In the genomic region with DNA sequence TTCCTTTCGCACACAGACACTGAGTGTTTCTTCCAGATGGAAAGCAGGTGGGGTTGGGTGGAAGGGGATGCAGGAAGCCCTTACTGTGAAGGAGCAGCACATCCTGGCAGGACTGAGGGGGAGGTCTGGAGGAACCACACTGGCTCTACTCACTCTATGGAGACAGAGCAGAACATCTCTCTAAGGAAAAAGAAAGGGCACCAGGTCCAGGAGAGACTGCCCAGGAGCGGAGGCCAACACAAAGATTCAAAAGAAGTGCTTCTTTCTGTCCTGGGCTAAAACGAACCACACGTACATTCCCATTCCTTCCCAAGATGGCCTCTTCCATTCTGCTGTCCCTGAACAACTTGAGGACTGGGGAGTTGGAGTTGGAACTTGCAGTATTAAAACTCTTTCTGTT, we compare ENCODE assay signal across 18 cellular contexts.
"Had no signal": no experiment of that assay in that cellular context is flagged by ENCODE, and none has a peak within 500 bp of the region (broad histone marks: within the 10 kb centered on the region; RNA-seq: fewer than 3 reads in every experiment).

No MANE protein-coding gene starts in this region.

- H3K36me3 ChIP-seq: ascending aorta, left lung, suprapubic skin, upper lobe of left lung had no signal

- H3K27me3 ChIP-seq: ascending aorta, left lung, suprapubic skin, upper lobe of left lung had no signal

- DNase-seq: activated CD4-positive, alpha-beta T cell treated with anti-CD3 and anti-CD28 coated beads for 1 hour; activated CD4-positive, alpha-beta T cell treated with anti-CD3 and anti-CD28 coated beads, Interleukin-2, amount 50 U/mL, for 4 hours; activated naive CD4-positive, alpha-beta T cell treated with anti-CD3 and anti-CD28 coated beads, Interleukin-2, amount 10 ng/mL, durations not matched to agents 7 days and 5 days; activated T-cell treated with anti-CD3 and anti-CD28 coated beads, Interleukin-2, amount 50 U/mL, for 1 hour; left lung; mucosa of descending colon; naive thymus-derived CD8-positive, alpha-beta T cell; right cardiac atrium; stimulated activated CD4-positive, alpha-beta T cell treated with anti-CD3 and anti-CD28 coated beads, Interleukin-4, amount 100 ng/mL, for 24 hours; stimulated activated naive CD8-positive, alpha-beta T cell treated with anti-CD3 and anti-CD28 coated beads, Interleukin-15, Interleukin-2, amounts not matched to agents 100 U/mL and 50 U/mL, for 24 hours had no signal

- ATAC-seq: esophagus mucosa; left lung; mucosa of descending colon; naive thymus-derived CD8-positive, alpha-beta T cell; right cardiac atrium; stimulated activated naive CD8-positive, alpha-beta T cell treated with anti-CD3 and anti-CD28 coated beads, Interleukin-15, Interleukin-2, amounts not matched to agents 100 U/mL and 50 U/mL, for 24 hours had no signal

- FAIRE-seq: endometrium, keratinocyte had no signal

- H2AFZ ChIP-seq: hepatocyte had no signal

- H3K4me3 ChIP-seq: ascending aorta, hepatocyte, left lung, mucosa of descending colon, skin epidermis, suprapubic skin, upper lobe of left lung had no signal

- H3K9me3 ChIP-seq: ascending aorta, left lung, mucosa of descending colon, suprapubic skin, upper lobe of left lung had no signal

- H3K27ac ChIP-seq: hepatocyte, left lung had no signal

- H3K4me2 ChIP-seq: hepatocyte had no signal

- H3K79me2 ChIP-seq: hepatocyte had no signal
